In genomic region chr11:46693597-46694012, GRCh38 we compare ENCODE assay signal across 12 cellular contexts. TPM values are rescaled to one million over a fixed set of nuclear protein-coding genes. Genes with fewer than 3 reads are reported as not detected.
DNase-seq lines count a peak whose midpoint lies in the region; ATAC-seq, FAIRE-seq and TF ChIP-seq lines count a peak whose summit lies in the region.
"Had no signal": no experiment of that assay in that cellular context is flagged by ENCODE, and none has a peak within 500 bp of the region (broad histone marks: within the 10 kb centered on the region; RNA-seq: fewer than 3 reads in every experiment).

No MANE protein-coding gene starts in this region.

- peak overlapping the region; percentile 91 for H3K27ac Mint-ChIP-seq in astrocyte (ENCODE audit: unreplicated experiment)
- H3K27ac Mint-ChIP-seq: activated naive CD4-positive, alpha-beta T cell treated with anti-CD3 and anti-CD28 coated beads for 36 hours had no signal

- no peaks in the 10 kb centered on the region for H3K27me3 Mint-ChIP-seq in astrocyte (ENCODE audit: low read depth, unreplicated experiment)
- H3K27me3 Mint-ChIP-seq: CD4-positive, alpha-beta T cell had no signal

- H3K9ac ChIP-seq in astrocyte (ENCODE audit: low read length) = peak overlapping the region; percentile 23

- H3K4me2 ChIP-seq in astrocyte (ENCODE audit: low read length) = no peak overlapping the region

- no peaks in the 10 kb centered on the region for H3K9me3 ChIP-seq in astrocyte (ENCODE audit: insufficient read depth, low read depth, low read length)

- no peaks in the 10 kb centered on the region for H3K27me3 ChIP-seq in astrocyte (ENCODE audit: insufficient read depth, low read length)

- H3K9me3 Mint-ChIP-seq in astrocyte (ENCODE audit: unreplicated experiment) = no peaks in the 10 kb centered on the region
- H3K9me3 Mint-ChIP-seq: activated naive CD4-positive, alpha-beta T cell treated with anti-CD3 and anti-CD28 coated beads for 36 hours; CD4-positive, alpha-beta T cell had no signal

- TF ChIP-seq CTCF in astrocyte (IDR thresholded peaks at IDR 0.05; ENCODE audit: insufficient read depth, low read depth, low read length) (no peak), fibroblast of villous mesenchyme (IDR thresholded peaks at IDR 0.05; ENCODE audit: insufficient read depth, low read depth, low read length) (no peak)

- peaks cover 26% of the 10 kb centered on the region for H4K20me1 ChIP-seq in astrocyte (ENCODE audit: insufficient read depth, low read length)

- no peak for ATAC-seq in HG02678 (IDR thresholded peaks at IDR 0.05; ENCODE audit: unreplicated experiment)

- in situ Hi-C loops in G401 (cut with HindIII; ENCODE audit: low sequenced_read_pairs) = no loop called here

- peaks cover 42% of the 10 kb centered on the region for H3K79me2 ChIP-seq in astrocyte (ENCODE audit: insufficient read depth, low read length)

- peaks cover 16% of the 10 kb centered on the region for H3K4me1 ChIP-seq in astrocyte (ENCODE audit: insufficient read depth, low read length)

- no peak overlapping the region for H2AFZ ChIP-seq in astrocyte (ENCODE audit: low read depth, low read length)

- H3K36me3 Mint-ChIP-seq in astrocyte (ENCODE audit: low read depth, unreplicated experiment) = peaks cover 17% of the 10 kb centered on the region

- no peak for FAIRE-seq in astrocyte (lab: Jason Lieb, UNC)

- peaks cover 45% of the 10 kb centered on the region for H3K4me1 Mint-ChIP-seq in astrocyte (ENCODE audit: low read depth, unreplicated experiment)

- H3K27ac ChIP-seq in astrocyte (ENCODE audit: low read depth, low read length) = peak overlapping the region; percentile 43
- peak overlapping the region in 19 of 21 experiments; percentile 31 to 81 (median 69) for H3K27ac ChIP-seq in skin epidermis

- DNase-seq in ELR (ENCODE audit: low read depth) (peak; percentile 21), astrocyte (ENCODE audit: low read depth) (peak; percentile 58), fibroblast of villous mesenchyme (ENCODE audit: low read depth) (peak; percentile 91), G401 (ENCODE audit: low spot score) (no peak), T-helper 1 cell (no peak), D341Med (ENCODE audit: low spot score) (no peak)
- DNase-seq: activated CD4-positive, alpha-beta T cell treated with anti-CD3 and anti-CD28 coated beads for 48 hours; activated naive CD4-positive, alpha-beta T cell treated with anti-CD3 and anti-CD28 coated beads for 36 hours; CD4-positive, alpha-beta T cell; NCI-H187 had no signal

- H3K4me3 Mint-ChIP-seq in astrocyte (ENCODE audit: unreplicated experiment) = no peak overlapping the region
- H3K4me3 Mint-ChIP-seq: activated naive CD4-positive, alpha-beta T cell treated with anti-CD3 and anti-CD28 coated beads for 36 hours; CD4-positive, alpha-beta T cell had no signal

- H3K4me3 ChIP-seq in astrocyte (ENCODE audit: insufficient read depth, low read depth, low read length) (no peak overlapping the region), fibroblast of villous mesenchyme (ENCODE audit: low read depth, low read length) (no peak overlapping the region), skin epidermis (no peak overlapping the region)

- peaks cover 28% of the 10 kb centered on the region for H3K36me3 ChIP-seq in astrocyte (ENCODE audit: insufficient read depth, low read length)

RNA-seq across cellular contexts. Expression of gene ARHGAP1, which starts 6.8 kb away (rescaled TPM):
- total RNA-seq in astrocyte (116 and 129 TPM in 2 replicates), fibroblast of villous mesenchyme (62.2 and 82.1 TPM in 2 replicates)
- total RNA-seq in G401 (2014; rRNA removed; shearing (Covaris generic)) = 4.1 and 4.9 TPM in 2 replicates

RNA-seq across cellular contexts. Expression of gene ZNF408, which starts 7.2 kb away (rescaled TPM):
- 18.3 and 20.3 TPM in 2 replicates for total RNA-seq in astrocyte
- 12.1 and 17.4 TPM in 2 replicates for total RNA-seq in fibroblast of villous mesenchyme
- total RNA-seq in G401 (2014; rRNA removed; shearing (Covaris generic)) = 9.2 and 12.7 TPM in 2 replicates

RNA-seq across cellular contexts. Expression of gene F2, which starts 25.4 kb away (rescaled TPM):
- 0.57 and 0.60 TPM in 2 replicates for total RNA-seq in astrocyte
- total RNA-seq in fibroblast of villous mesenchyme = not detected in 2 replicates
- not detected in 2 replicates for total RNA-seq in G401 (2014; rRNA removed; shearing (Covaris generic))
- total RNA-seq: activated naive CD4-positive, alpha-beta T cell treated with anti-CD3 and anti-CD28 coated beads for 36 hours; CD4-positive, alpha-beta T cell had no signal

Comparison
In these comparisons a context has a peak if more than half of its experiments do, and no peak if none do; other contexts are left out.
1. DNase-seq: peak in ELR (single experiment), astrocyte (single experiment) and fibroblast of villous mesenchyme (single experiment); none in G401 (single experiment), T-helper 1 cell (0 of 5) and D341Med (single experiment).
2. RNA of gene ARHGAP1, which starts 6.8 kb away (total RNA-seq): 116 to 129 TPM in astrocyte and 62.2 to 82.1 TPM in fibroblast of villous mesenchyme; 4.1 to 4.9 TPM in G401; every median in the first group is over 10 times any median in the second.